Comparison of ENCODE assay signal across 1 cellular context in the genomic region with DNA sequence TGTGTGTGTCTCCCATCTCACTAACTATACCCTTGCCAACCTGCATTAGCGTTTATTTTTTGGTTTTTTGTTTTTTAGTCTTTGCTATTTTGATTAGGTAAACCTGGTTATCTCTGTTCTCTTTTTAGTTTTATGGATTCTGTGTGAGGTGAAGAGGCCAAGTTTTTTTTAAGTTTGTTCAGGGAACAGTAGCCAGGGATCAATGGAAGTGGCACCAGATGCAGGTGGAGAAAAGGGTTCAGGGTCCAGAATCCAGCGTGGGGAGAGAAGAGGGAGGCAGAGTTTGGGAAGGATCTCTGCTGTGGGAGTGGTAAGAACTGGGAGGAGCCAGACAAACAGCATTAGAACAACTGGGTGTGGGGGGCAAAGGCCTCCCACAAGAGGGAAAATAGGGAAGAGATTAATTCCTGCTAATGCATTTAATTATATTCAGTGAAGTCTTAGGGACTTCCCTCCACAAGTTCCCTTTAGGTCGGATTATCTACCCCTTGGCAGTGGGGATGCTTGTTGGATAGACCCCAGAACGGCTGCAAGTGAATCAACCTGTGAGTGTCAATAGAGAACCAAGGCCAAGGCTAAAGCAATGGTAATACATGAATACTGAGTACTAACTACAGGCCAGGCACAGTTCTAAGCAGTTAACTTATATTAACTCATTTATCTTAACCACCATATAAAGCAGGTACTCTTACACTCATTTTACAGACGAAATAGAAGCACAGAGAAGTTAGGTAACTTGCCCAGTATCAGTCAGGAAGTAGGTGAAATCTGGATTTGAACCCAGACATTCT.
TF ChIP-seq lines count a peak whose summit lies in the region.

No MANE protein-coding gene starts in this region.

TF ChIP-seq in HEK293, 187 proteins besides CTCF, POLR2A, EP300 and RAD21 (continued from another document):
- TF ChIP-seq, protein P1, sequence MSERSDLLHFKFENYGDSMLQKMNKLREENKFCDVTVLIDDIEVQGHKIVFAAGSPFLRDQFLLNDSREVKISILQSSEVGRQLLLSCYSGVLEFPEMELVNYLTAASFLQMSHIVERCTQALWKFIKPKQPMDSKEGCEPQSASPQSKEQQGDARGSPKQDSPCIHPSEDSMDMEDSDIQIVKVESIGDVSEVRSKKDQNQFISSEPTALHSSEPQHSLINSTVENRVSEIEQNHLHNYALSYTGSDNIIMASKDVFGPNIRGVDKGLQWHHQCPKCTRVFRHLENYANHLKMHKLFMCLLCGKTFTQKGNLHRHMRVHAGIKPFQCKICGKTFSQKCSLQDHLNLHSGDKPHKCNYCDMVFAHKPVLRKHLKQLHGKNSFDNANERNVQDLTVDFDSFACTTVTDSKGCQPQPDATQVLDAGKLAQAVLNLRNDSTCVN (tag by site-specific recombination; optimal IDR thresholded peaks at IDR 0.05) = no peak
- TF ChIP-seq ZNF426 (tag by site-specific recombination; IDR thresholded peaks at IDR 0.05) (no peak), KLF1 (tag by site-specific recombination; IDR thresholded peaks at IDR 0.05) (no peak), ZNF341 (tag by site-specific recombination; IDR thresholded peaks at IDR 0.05; ENCODE audit: low read depth) (no peak), ZNF184 (tag by site-specific recombination; IDR thresholded peaks at IDR 0.05) (0 out of 2 replicates have a peak, but pooled peaks have one; percentile 32), ZNF274 (IDR thresholded peaks at IDR 0.05; ENCODE audit: low read length) (no peak), ZNF274 (tag by site-specific recombination; IDR thresholded peaks at IDR 0.05; ENCODE audit: borderline replicate concordance) (no peak), ZNF169 (tag by site-specific recombination; IDR thresholded peaks at IDR 0.05) (no peak), GLIS1 (tag by site-specific recombination; IDR thresholded peaks at IDR 0.05) (peak; percentile 31), ZNF560 (tag by site-specific recombination; IDR thresholded peaks at IDR 0.05; ENCODE audit: borderline replicate concordance) (no peak), ZBTB48 (tag by site-specific recombination; IDR thresholded peaks at IDR 0.05) (peak; percentile 82), ZNF654 (tag by site-specific recombination; IDR thresholded peaks at IDR 0.05; ENCODE audit: low read depth) (no peak), ZBTB7A (tag by site-specific recombination; IDR thresholded peaks at IDR 0.05; ENCODE audit: low read depth) (no peak), ZNF791 (tag by site-specific recombination; IDR thresholded peaks at IDR 0.05) (no peak), HOXC10 (CRISPR knock-in tag; IDR thresholded peaks at IDR 0.05) (no peak), ZNF214 (tag by site-specific recombination; IDR thresholded peaks at IDR 0.05; ENCODE audit: borderline replicate concordance) (no peak), REPIN1 (tag by site-specific recombination; IDR thresholded peaks at IDR 0.05; ENCODE audit: low read depth) (no peak), ZNF530 (tag by site-specific recombination; IDR thresholded peaks at IDR 0.05; ENCODE audit: low read depth) (no peak), ZNF837 (tag by site-specific recombination; IDR thresholded peaks at IDR 0.05) (no peak), ZNF473 (tag by site-specific recombination; IDR thresholded peaks at IDR 0.05) (no peak), ZFP37 (tag by site-specific recombination; IDR thresholded peaks at IDR 0.05) (no peak)
- TF ChIP-seq, protein P2, sequence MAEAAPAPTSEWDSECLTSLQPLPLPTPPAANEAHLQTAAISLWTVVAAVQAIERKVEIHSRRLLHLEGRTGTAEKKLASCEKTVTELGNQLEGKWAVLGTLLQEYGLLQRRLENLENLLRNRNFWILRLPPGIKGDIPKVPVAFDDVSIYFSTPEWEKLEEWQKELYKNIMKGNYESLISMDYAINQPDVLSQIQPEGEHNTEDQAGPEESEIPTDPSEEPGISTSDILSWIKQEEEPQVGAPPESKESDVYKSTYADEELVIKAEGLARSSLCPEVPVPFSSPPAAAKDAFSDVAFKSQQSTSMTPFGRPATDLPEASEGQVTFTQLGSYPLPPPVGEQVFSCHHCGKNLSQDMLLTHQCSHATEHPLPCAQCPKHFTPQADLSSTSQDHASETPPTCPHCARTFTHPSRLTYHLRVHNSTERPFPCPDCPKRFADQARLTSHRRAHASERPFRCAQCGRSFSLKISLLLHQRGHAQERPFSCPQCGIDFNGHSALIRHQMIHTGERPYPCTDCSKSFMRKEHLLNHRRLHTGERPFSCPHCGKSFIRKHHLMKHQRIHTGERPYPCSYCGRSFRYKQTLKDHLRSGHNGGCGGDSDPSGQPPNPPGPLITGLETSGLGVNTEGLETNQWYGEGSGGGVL (tag by site-specific recombination; IDR thresholded peaks at IDR 0.05) = peak; percentile 41; the same call in 1 of the 2 replicates
- TF ChIP-seq, protein P3, sequence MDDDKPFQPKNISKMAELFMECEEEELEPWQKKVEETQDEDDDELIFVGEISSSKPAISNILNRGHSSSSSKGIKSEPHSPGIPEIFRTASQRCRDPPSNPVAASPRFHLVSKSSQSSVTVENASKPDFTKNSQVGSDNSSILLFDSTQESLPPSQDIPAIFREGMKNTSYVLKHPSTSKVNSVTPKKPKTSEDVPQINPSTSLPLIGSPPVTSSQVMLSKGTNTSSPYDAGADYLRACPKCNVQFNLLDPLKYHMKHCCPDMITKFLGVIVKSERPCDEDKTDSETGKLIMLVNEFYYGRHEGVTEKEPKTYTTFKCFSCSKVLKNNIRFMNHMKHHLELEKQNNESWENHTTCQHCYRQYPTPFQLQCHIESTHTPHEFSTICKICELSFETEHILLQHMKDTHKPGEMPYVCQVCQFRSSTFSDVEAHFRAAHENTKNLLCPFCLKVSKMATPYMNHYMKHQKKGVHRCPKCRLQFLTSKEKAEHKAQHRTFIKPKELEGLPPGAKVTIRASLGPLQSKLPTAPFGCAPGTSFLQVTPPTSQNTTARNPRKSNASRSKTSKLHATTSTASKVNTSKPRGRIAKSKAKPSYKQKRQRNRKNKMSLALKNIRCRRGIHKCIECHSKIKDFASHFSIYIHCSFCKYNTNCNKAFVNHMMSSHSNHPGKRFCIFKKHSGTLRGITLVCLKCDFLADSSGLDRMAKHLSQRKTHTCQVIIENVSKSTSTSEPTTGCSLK (tag by site-specific recombination; IDR thresholded peaks at IDR 0.05) = no peak
- TF ChIP-seq, protein P4, sequence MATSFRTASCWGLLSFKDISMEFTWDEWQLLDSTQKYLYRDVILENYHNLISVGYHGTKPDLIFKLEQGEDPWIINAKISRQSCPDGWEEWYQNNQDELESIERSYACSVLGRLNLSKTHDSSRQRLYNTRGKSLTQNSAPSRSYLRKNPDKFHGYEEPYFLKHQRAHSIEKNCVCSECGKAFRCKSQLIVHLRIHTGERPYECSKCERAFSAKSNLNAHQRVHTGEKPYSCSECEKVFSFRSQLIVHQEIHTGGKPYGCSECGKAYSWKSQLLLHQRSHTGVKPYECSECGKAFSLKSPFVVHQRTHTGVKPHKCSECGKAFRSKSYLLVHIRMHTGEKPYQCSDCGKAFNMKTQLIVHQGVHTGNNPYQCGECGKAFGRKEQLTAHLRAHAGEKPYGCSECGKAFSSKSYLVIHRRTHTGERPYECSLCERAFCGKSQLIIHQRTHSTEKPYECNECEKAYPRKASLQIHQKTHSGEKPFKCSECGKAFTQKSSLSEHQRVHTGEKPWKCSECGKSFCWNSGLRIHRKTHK (tag by site-specific recombination; IDR thresholded peaks at IDR 0.05) = no peak
